In genomic region chr10:81179805-81180452, GRCh38 we compare ENCODE assay signal across 9 cellular contexts.
DNase-seq lines count a peak whose midpoint lies in the region; ATAC-seq, FAIRE-seq and TF ChIP-seq lines count a peak whose summit lies in the region.
"Had no signal": no experiment of that assay in that cellular context is flagged by ENCODE, and none has a peak within 500 bp of the region (broad histone marks: within the 10 kb centered on the region; RNA-seq: fewer than 3 reads in every experiment).

No MANE protein-coding gene starts in this region.

- H3K4me1 ChIP-seq in RWPE2 (ENCODE audit: insufficient read depth, poor library complexity, severe bottlenecking) (no peaks in the 10 kb centered on the region), HepG2 (ENCODE audit: insufficient read depth, low read length) (no peaks in the 10 kb centered on the region)
- H3K4me1 ChIP-seq: BLaER1 treated with 17β-estradiol and CSF1 and Interleukin-3, amounts not matched to agents 10 nM and 100 nM had no signal

- TF ChIP-seq POLR2A in HepG2 (IDR thresholded peaks at IDR 0.05; ENCODE audit: insufficient read depth in 1 of 2, low read depth in 2 of 2, low read length in 2 of 2) = no peak

- FAIRE-seq in HepG2 (lab: Jason Lieb, UNC) = no peak

- no peak overlapping the region for H2AFZ ChIP-seq in HepG2 (ENCODE audit: low read length)

- H3K79me2 ChIP-seq in HepG2 (ENCODE audit: insufficient read depth, low read length) = no peaks in the 10 kb centered on the region

- POLR2A ChIA-PET in activated CD4-positive, alpha-beta memory T cell treated with anti-CD3 and anti-CD28 coated beads for 36 hours (lab: Charles Lee) = no interaction called here
- POLR2A ChIA-PET in activated CD4-positive, alpha-beta memory T cell treated with anti-CD3 and anti-CD28 coated beads, Interleukin-2, amount 10 ng/mL, durations not matched to agents 7 days and 5 days (lab: Charles Lee) = no interaction called here
- POLR2A ChIA-PET in HepG2 (lab: Yijun Ruan, JAX) = no interaction called here

- H3K4me1 Mint-ChIP-seq in activated CD4-positive, alpha-beta memory T cell treated with anti-CD3 and anti-CD28 coated beads for 36 hours (ENCODE audit: low read depth) = no peaks in the 10 kb centered on the region
- no peaks in the 10 kb centered on the region for H3K4me1 Mint-ChIP-seq in activated CD4-positive, alpha-beta memory T cell treated with anti-CD3 and anti-CD28 coated beads, Interleukin-2, amount 10 ng/mL, durations not matched to agents 7 days and 5 days

- H3K9me3 ChIP-seq in RWPE2 (ENCODE audit: severe bottlenecking) (peaks cover 5% of the 10 kb centered on the region), HepG2 (ENCODE audit: low read length) (peaks cover 60% of the 10 kb centered on the region)

- in situ Hi-C loops in HepG2 (cut with HindIII; ENCODE audit: extremely low pct_ligation_motif_present, low pct_unique_long_range_greater_than_20kb) = no loop called here

- no TSS peak for BruUV-seq in HepG2 (replicated peaks; lab: Mats Ljungman, UMichigan)

- H4K20me1 ChIP-seq in HepG2 (ENCODE audit: insufficient read depth, low read length) = no peaks in the 10 kb centered on the region
- H4K20me1 ChIP-seq: BLaER1 treated with 17β-estradiol and CSF1 and Interleukin-3, amounts not matched to agents 10 nM and 100 nM had no signal

- CTCF ChIA-PET in activated CD4-positive, alpha-beta memory T cell treated with anti-CD3 and anti-CD28 coated beads for 36 hours (lab: Charles Lee) = interaction anchor here (0.8 to 1.8 kb wide), 5 partner anchors 9 to 517 kb away, joined by 3 to 7 read pairs (median 3); no protein-coding TSS in a partner anchor
- CTCF ChIA-PET in activated CD4-positive, alpha-beta memory T cell treated with anti-CD3 and anti-CD28 coated beads, Interleukin-2, amount 10 ng/mL, durations not matched to agents 7 days and 5 days (lab: Charles Lee) = interaction anchor here (1.0 to 1.8 kb wide), 2 partner anchors 13 to 480 kb away, joined by 3 to 5 read pairs; no protein-coding TSS in a partner anchor
- CTCF ChIA-PET in HepG2 (lab: Yijun Ruan, JAX; ENCODE audit: low intra/inter-chr PET ratio, low total read pairs) = no interaction called here

- H3K27me3 Mint-ChIP-seq in activated CD4-positive, alpha-beta memory T cell treated with anti-CD3 and anti-CD28 coated beads for 36 hours = no peaks in the 10 kb centered on the region
- H3K27me3 Mint-ChIP-seq in activated CD4-positive, alpha-beta memory T cell treated with anti-CD3 and anti-CD28 coated beads, Interleukin-2, amount 10 ng/mL, durations not matched to agents 7 days and 5 days = no peaks in the 10 kb centered on the region

- no peaks in the 10 kb centered on the region for H3K36me3 Mint-ChIP-seq in activated CD4-positive, alpha-beta memory T cell treated with anti-CD3 and anti-CD28 coated beads for 36 hours
- H3K36me3 Mint-ChIP-seq in activated CD4-positive, alpha-beta memory T cell treated with anti-CD3 and anti-CD28 coated beads, Interleukin-2, amount 10 ng/mL, durations not matched to agents 7 days and 5 days (ENCODE audit: low read depth) = no peaks in the 10 kb centered on the region
- peaks cover 0 to 8% of the 10 kb centered on the region in 2 donors for H3K36me3 Mint-ChIP-seq in activated naive CD4-positive, alpha-beta T cell treated with anti-CD3 and anti-CD28 coated beads, Interleukin-2, amount 50 U/mL, for 72 hours

- no peak overlapping the region for H3K27ac Mint-ChIP-seq in activated CD4-positive, alpha-beta memory T cell treated with anti-CD3 and anti-CD28 coated beads for 36 hours
- H3K27ac Mint-ChIP-seq in activated CD4-positive, alpha-beta memory T cell treated with anti-CD3 and anti-CD28 coated beads, Interleukin-2, amount 10 ng/mL, durations not matched to agents 7 days and 5 days = no peak overlapping the region
- peak overlapping the region in 1 of 2 donors; percentile 48 for H3K27ac Mint-ChIP-seq in activated naive CD4-positive, alpha-beta T cell treated with anti-CD3 and anti-CD28 coated beads, Interleukin-2, amount 50 U/mL, for 72 hours

- 3% methylated on average over 6 of the region's 6 CpGs for WGBS in HepG2 (ENCODE audit: low lambda C conversion rate)

- H3K9ac ChIP-seq in HepG2 (ENCODE audit: insufficient read depth, low read depth, low read length) = no peak overlapping the region
- H3K9ac ChIP-seq: BLaER1 treated with 17β-estradiol and CSF1 and Interleukin-3, amounts not matched to agents 10 nM and 100 nM had no signal

- H3K36me3 ChIP-seq in RWPE2 (ENCODE audit: low read depth) = no peaks in the 10 kb centered on the region
- no peaks in the 10 kb centered on the region for H3K36me3 ChIP-seq in HepG2 (replicated peaks in 1 of 2; ENCODE audit: control insufficient read depth in 1 of 2, insufficient read depth in 2 of 2, low read length in 2 of 2)
- H3K36me3 ChIP-seq: BLaER1 treated with 17β-estradiol and CSF1 and Interleukin-3, amounts not matched to agents 10 nM and 100 nM had no signal

- peak; percentile 55 for TF ChIP-seq CTCF in RWPE2 (IDR thresholded peaks at IDR 0.05; ENCODE audit: poor library complexity, severe bottlenecking)
- no peak for TF ChIP-seq CTCF in HepG2 (CRISPR knock-in tag; IDR thresholded peaks at IDR 0.05)

- H3K9me3 Mint-ChIP-seq in activated CD4-positive, alpha-beta memory T cell treated with anti-CD3 and anti-CD28 coated beads for 36 hours = peaks cover 16% of the 10 kb centered on the region
- peaks cover 5% of the 10 kb centered on the region for H3K9me3 Mint-ChIP-seq in activated CD4-positive, alpha-beta memory T cell treated with anti-CD3 and anti-CD28 coated beads, Interleukin-2, amount 10 ng/mL, durations not matched to agents 7 days and 5 days
- H3K9me3 Mint-ChIP-seq in activated naive CD4-positive, alpha-beta T cell treated with anti-CD3 and anti-CD28 coated beads, Interleukin-2, amount 50 U/mL, for 72 hours = peaks cover 10 to 13% of the 10 kb centered on the region in 2 donors

- intact Hi-C loops in activated CD4-positive, alpha-beta memory T cell treated with anti-CD3 and anti-CD28 coated beads for 36 hours (cut with micrococcal nuclease) = no loop called here
- intact Hi-C loops in HepG2 (cut with micrococcal nuclease; ENCODE audit: unreplicated experiment) (no loop called here), posterior vena cava (cut with DNase I) (no loop called here)

- no peak overlapping the region for H3K4me2 ChIP-seq in HepG2 (ENCODE audit: low read depth, low read length)
- H3K4me2 ChIP-seq: BLaER1 treated with 17β-estradiol and CSF1 and Interleukin-3, amounts not matched to agents 10 nM and 100 nM had no signal

- TF ChIP-seq RAD21 in HepG2 (CRISPR knock-in tag; IDR thresholded peaks at IDR 0.05) = no peak

- no peak overlapping the region for H3K27ac ChIP-seq in RWPE2 (ENCODE audit: poor library complexity, severe bottlenecking)
- H3K27ac ChIP-seq in HepG2 (ENCODE audit: extremely low read length, insufficient read depth, low read length) = no peak overlapping the region
- H3K27ac ChIP-seq: BLaER1 treated with 17β-estradiol and CSF1 and Interleukin-3, amounts not matched to agents 10 nM and 100 nM had no signal

- no peak overlapping the region for H3K4me3 Mint-ChIP-seq in activated CD4-positive, alpha-beta memory T cell treated with anti-CD3 and anti-CD28 coated beads for 36 hours
- H3K4me3 Mint-ChIP-seq in activated CD4-positive, alpha-beta memory T cell treated with anti-CD3 and anti-CD28 coated beads, Interleukin-2, amount 10 ng/mL, durations not matched to agents 7 days and 5 days = no peak overlapping the region

- DNase-seq in activated CD4-positive, alpha-beta memory T cell treated with anti-CD3 and anti-CD28 coated beads for 36 hours = peak; percentile 9
- no peak for DNase-seq in activated CD4-positive, alpha-beta memory T cell treated with anti-CD3 and anti-CD28 coated beads, Interleukin-2, amount 10 ng/mL, durations not matched to agents 7 days and 5 days
- DNase-seq in RWPE2 (ENCODE audit: low spot score) (no peak), HepG2 (ENCODE audit: low spot score) (peak; percentile 0), posterior vena cava (ENCODE audit: low spot score) (no peak)
- no peak for DNase-seq in activated naive CD4-positive, alpha-beta T cell treated with anti-CD3 and anti-CD28 coated beads, Interleukin-2, amount 50 U/mL, for 72 hours (ENCODE audit: low spot score in 2 of 2)

- H3K27me3 ChIP-seq in RWPE2 (ENCODE audit: insufficient read depth, poor library complexity, severe bottlenecking) (no peaks in the 10 kb centered on the region), HepG2 (ENCODE audit: control insufficient read depth in 1 of 2, insufficient read depth in 2 of 2, low read length in 2 of 2) (no peaks in the 10 kb centered on the region)
- H3K27me3 ChIP-seq: BLaER1 treated with 17β-estradiol and CSF1 and Interleukin-3, amounts not matched to agents 10 nM and 100 nM had no signal

- ATAC-seq in HG03097 (IDR thresholded peaks at IDR 0.05; ENCODE audit: low FRiP score, unreplicated experiment) (peak; percentile 82), RWPE2 (ENCODE audit: low read depth) (0 out of 3 replicates have a peak, but pooled peaks have one; percentile 38), HepG2 (no peak), GM21619 (IDR thresholded peaks at IDR 0.05; ENCODE audit: unreplicated experiment) (no peak)
- ATAC-seq in activated naive CD4-positive, alpha-beta T cell treated with anti-CD3 and anti-CD28 coated beads, Interleukin-2, amount 50 U/mL, for 72 hours = no peak

- TF ChIP-seq EP300 in HepG2 (IDR thresholded peaks at IDR 0.05; ENCODE audit: low read depth in 2 of 2, low read length in 2 of 2) (no peak), HepG2 (CRISPR knock-in tag; IDR thresholded peaks at IDR 0.05; ENCODE audit: borderline replicate concordance) (no peak)

- H3K4me3 ChIP-seq in RWPE2 (ENCODE audit: severe bottlenecking) (no peak overlapping the region), HepG2 (replicated peaks in 1 of 3; ENCODE audit: insufficient read depth in 1 of 3, low read depth in 2 of 3, low read length in 3 of 3) (no peak overlapping the region)
- H3K4me3 ChIP-seq: BLaER1 treated with 17β-estradiol and CSF1 and Interleukin-3, amounts not matched to agents 10 nM and 100 nM had no signal

TF ChIP-seq in HepG2, 621 proteins besides CTCF, POLR2A, EP300 and RAD21 (continues in another document):
- TF ChIP-seq ZNF737 (CRISPR knock-in tag; IDR thresholded peaks at IDR 0.05; ENCODE audit: borderline replicate concordance) (no peak), MAFK (conservative IDR thresholded peaks at IDR 0.05 in 1 of 2, IDR thresholded peaks at IDR 0.05 in 1 of 2; ENCODE audit: low read length in 2 of 2) (no peak), KDM5B (CRISPR knock-in tag; IDR thresholded peaks at IDR 0.05; ENCODE audit: borderline replicate concordance) (no peak), TIGD3 (CRISPR knock-in tag; IDR thresholded peaks at IDR 0.05; ENCODE audit: borderline replicate concordance) (no peak)

Comparison
In these comparisons a context has a peak if more than half of its experiments do, and no peak if none do; other contexts are left out.
1. DNase-seq: peak in activated CD4-positive, alpha-beta memory T cell treated with anti-CD3 and anti-CD28 coated beads for 36 hours (single experiment) and HepG2 (single experiment); none in activated CD4-positive, alpha-beta memory T cell treated with anti-CD3 and anti-CD28 coated beads, Interleukin-2, amount 10 ng/mL, durations not matched to agents 7 days and 5 days (single experiment), RWPE2 (single experiment), activated naive CD4-positive, alpha-beta T cell treated with anti-CD3 and anti-CD28 coated beads, Interleukin-2, amount 50 U/mL, for 72 hours (0 of 2) and posterior vena cava (single experiment).
2. ATAC-seq: peak in HG03097 (single experiment) and RWPE2 (single experiment); none in HepG2 (single experiment), GM21619 (single experiment) and activated naive CD4-positive, alpha-beta T cell treated with anti-CD3 and anti-CD28 coated beads, Interleukin-2, amount 50 U/mL, for 72 hours (0 of 2).